ENCODE assay signal across 13 cellular contexts in genomic region chr4:165331316-165331715, GRCh38. TPM values are rescaled to one million over a fixed set of nuclear protein-coding genes. Genes with fewer than 3 reads are reported as not detected.
DNase-seq lines count a peak whose midpoint lies in the region; ATAC-seq and TF ChIP-seq lines count a peak whose summit lies in the region.
"Had no signal": no experiment of that assay in that cellular context is flagged by ENCODE, and none has a peak within 500 bp of the region (broad histone marks: within the 10 kb centered on the region; RNA-seq: fewer than 3 reads in every experiment).

No MANE protein-coding gene starts in this region.

- peak overlapping the region; percentile 19 for H3K4ac ChIP-seq in trophoblast cell (ENCODE audit: low read depth, low read length)

- H3K9ac ChIP-seq in endodermal cell (ENCODE audit: extremely low read depth, low read length, poor library complexity, severe bottlenecking) (no peak overlapping the region), trophoblast cell (ENCODE audit: low read length) (no peak overlapping the region)

- H3K27ac ChIP-seq in RWPE2 (ENCODE audit: poor library complexity, severe bottlenecking) (peak overlapping the region; percentile 95), endodermal cell (ENCODE audit: low read depth, low read length) (no peak overlapping the region), trophoblast cell (ENCODE audit: low read depth, low read length) (no peak overlapping the region)
- H3K27ac ChIP-seq: tibial nerve had no signal

- no peak overlapping the region for H2BK120ac ChIP-seq in trophoblast cell (ENCODE audit: insufficient read depth, low read length, poor library complexity)

- no peak overlapping the region for H3K18ac ChIP-seq in trophoblast cell (ENCODE audit: low read length)

- H2AFZ ChIP-seq in trophoblast cell (ENCODE audit: insufficient read depth, low read length, poor library complexity), result no peak overlapping the region

- H3K4me1 ChIP-seq in RWPE2 (ENCODE audit: insufficient read depth, poor library complexity, severe bottlenecking) (peaks cover 18% of the 10 kb centered on the region), endodermal cell (ENCODE audit: control insufficient read depth, insufficient read depth, low read length) (peaks cover 7% of the 10 kb centered on the region), trophoblast cell (ENCODE audit: control insufficient read depth in 1 of 2, insufficient read depth in 2 of 2, low read length in 2 of 2) (peaks cover 6 to 7% of the 10 kb centered on the region in 2 experiments)

- H3K27ac Mint-ChIP-seq in endodermal cell, result no peak overlapping the region

- H3K27me3 Mint-ChIP-seq in endodermal cell (ENCODE audit: insufficient read depth), result no peaks in the 10 kb centered on the region

- WGBS in endodermal cell (ENCODE audit: insufficient coverage in 1 of 2, insufficient read length in 1 of 2), 2 experiments, result 40 to 73% methylated on average over 2 of the region's 2 CpGs
- no CpG with 5 or more reads among the region's 2 CpGs for WGBS in trophoblast cell (ENCODE audit: extremely low coverage, insufficient coverage, insufficient read length)

- H4K12ac ChIP-seq in trophoblast cell (ENCODE audit: low read depth, low read length), result no peak overlapping the region

- H3K23ac ChIP-seq in trophoblast cell (ENCODE audit: low read length), result no peak overlapping the region

- H3K36me3 Mint-ChIP-seq in endodermal cell (ENCODE audit: low read depth), result peaks cover 30% of the 10 kb centered on the region

- H3K4me3 Mint-ChIP-seq in endodermal cell, result no peak overlapping the region

- H3K27me3 ChIP-seq in RWPE2 (ENCODE audit: insufficient read depth, poor library complexity, severe bottlenecking) (no peaks in the 10 kb centered on the region), endodermal cell (ENCODE audit: control insufficient read depth, insufficient read depth, low read length, poor library complexity, severe bottlenecking) (no peaks in the 10 kb centered on the region), trophoblast cell (ENCODE audit: insufficient read depth, low read length) (no peaks in the 10 kb centered on the region)
- H3K27me3 ChIP-seq: tibial nerve had no signal

- H2BK12ac ChIP-seq in trophoblast cell (ENCODE audit: low read length), result no peak overlapping the region

- DNase-seq in SIG-M5 treated with dmso at 0.1 percent for 504 hours (lab: John Stamatoyannopoulos, UW; ENCODE audit: unreplicated experiment) (peak; percentile 11), SIG-M5 (lab: John Stamatoyannopoulos, UW) (no peak), RWPE2 (ENCODE audit: low spot score) (no peak), endodermal cell (no peak), trophoblast cell (no peak), NCI-H1105 treated with DMSO at 0.1 percent for 48 hours (lab: John Stamatoyannopoulos, UW) (no peak), activated gamma-delta T cell (lab: John Stamatoyannopoulos, UW) (no peak)
- DNase-seq: erythroblast; NCI-H1417; SHP77; stimulated activated CD4-positive, alpha-beta T cell treated with anti-CD3 and anti-CD28 coated beads, Interleukin-2, amount 100 ng/mL, for 24 hours had no signal

- H2BK5ac ChIP-seq in trophoblast cell (ENCODE audit: low read depth, low read length, poor library complexity), result no peak overlapping the region

- no peak overlapping the region for H4K8ac ChIP-seq in trophoblast cell (ENCODE audit: low read depth, low read length)

- H3K79me2 ChIP-seq in trophoblast cell (ENCODE audit: control insufficient read depth, insufficient read depth, low read length, poor library complexity), result peaks cover 24% of the 10 kb centered on the region

- H3K14ac ChIP-seq in trophoblast cell (ENCODE audit: low read length), result no peak overlapping the region

- ATAC-seq in RWPE2 (ENCODE audit: low read depth) (no peak), GM21717 (IDR thresholded peaks at IDR 0.05; ENCODE audit: unreplicated experiment) (no peak)

- TF ChIP-seq CTCF in RWPE2 (IDR thresholded peaks at IDR 0.05; ENCODE audit: poor library complexity, severe bottlenecking) (no peak), endodermal cell (conservative IDR thresholded peaks at IDR 0.05) (no peak)

- H3K9me3 Mint-ChIP-seq in endodermal cell, result no peaks in the 10 kb centered on the region

- H3K4me3 ChIP-seq in RWPE2 (ENCODE audit: severe bottlenecking) (peak overlapping the region; percentile 61), endodermal cell (ENCODE audit: low read length) (peak overlapping the region; percentile 95), trophoblast cell (ENCODE audit: low read depth, low read length) (no peak overlapping the region)
- H3K4me3 ChIP-seq: tibial nerve had no signal

- H3K79me1 ChIP-seq in trophoblast cell (ENCODE audit: low read length), result peaks cover 7% of the 10 kb centered on the region

- H3K9me3 ChIP-seq in RWPE2 (ENCODE audit: severe bottlenecking) (no peaks in the 10 kb centered on the region), endodermal cell (ENCODE audit: control insufficient read depth, low read length) (no peaks in the 10 kb centered on the region), trophoblast cell (ENCODE audit: insufficient read depth, low read depth, low read length) (no peaks in the 10 kb centered on the region)
- H3K9me3 ChIP-seq: tibial nerve had no signal

- peak overlapping the region; percentile 54 for H3K4me2 ChIP-seq in trophoblast cell (ENCODE audit: low read length)

- no peak overlapping the region for H2AK5ac ChIP-seq in trophoblast cell (ENCODE audit: low read length)

- peaks cover 36% of the 10 kb centered on the region for H3K4me1 Mint-ChIP-seq in endodermal cell

- no peak overlapping the region for H4K91ac ChIP-seq in trophoblast cell (ENCODE audit: low read depth, low read length)

- peaks cover 85% of the 10 kb centered on the region for H3K36me3 ChIP-seq in RWPE2 (ENCODE audit: low read depth)
- peaks cover 53% of the 10 kb centered on the region for H3K36me3 ChIP-seq in endodermal cell (ENCODE audit: control insufficient read depth, insufficient read depth, low read length)
- H3K36me3 ChIP-seq in trophoblast cell (ENCODE audit: control insufficient read depth in 1 of 2, insufficient read depth in 2 of 2, low read length in 2 of 2), result peaks cover 10 to 15% of the 10 kb centered on the region in 2 experiments

RNA-seq across cellular contexts. Expression of gene MSMO1, which starts 3.8 kb away (rescaled TPM):
- 100 to 1,000 TPM; 106 to 109 TPM for total RNA-seq in endodermal cell
- 314 TPM for polyA plus RNA-seq in endodermal cell (2013, experiment 1 of 2)
- 329 TPM for polyA plus RNA-seq in endodermal cell (2013, experiment 2 of 2)
- 219 and 220 TPM in 2 replicates for polyA plus RNA-seq in trophoblast cell (2013)

RNA-seq across cellular contexts. Expression of gene CPE, which starts 47.5 kb away (rescaled TPM):
- total RNA-seq in endodermal cell, result 100 to 1,000 TPM; 237 to 298 TPM
- 128 TPM for polyA plus RNA-seq in endodermal cell (2013, experiment 1 of 2)
- polyA plus RNA-seq in endodermal cell (2013, experiment 2 of 2), result 134 TPM
- polyA plus RNA-seq in trophoblast cell (2013), result 102 and 117 TPM in 2 replicates
